ENCODE assay signal across 1 cellular context in the genomic region with DNA sequence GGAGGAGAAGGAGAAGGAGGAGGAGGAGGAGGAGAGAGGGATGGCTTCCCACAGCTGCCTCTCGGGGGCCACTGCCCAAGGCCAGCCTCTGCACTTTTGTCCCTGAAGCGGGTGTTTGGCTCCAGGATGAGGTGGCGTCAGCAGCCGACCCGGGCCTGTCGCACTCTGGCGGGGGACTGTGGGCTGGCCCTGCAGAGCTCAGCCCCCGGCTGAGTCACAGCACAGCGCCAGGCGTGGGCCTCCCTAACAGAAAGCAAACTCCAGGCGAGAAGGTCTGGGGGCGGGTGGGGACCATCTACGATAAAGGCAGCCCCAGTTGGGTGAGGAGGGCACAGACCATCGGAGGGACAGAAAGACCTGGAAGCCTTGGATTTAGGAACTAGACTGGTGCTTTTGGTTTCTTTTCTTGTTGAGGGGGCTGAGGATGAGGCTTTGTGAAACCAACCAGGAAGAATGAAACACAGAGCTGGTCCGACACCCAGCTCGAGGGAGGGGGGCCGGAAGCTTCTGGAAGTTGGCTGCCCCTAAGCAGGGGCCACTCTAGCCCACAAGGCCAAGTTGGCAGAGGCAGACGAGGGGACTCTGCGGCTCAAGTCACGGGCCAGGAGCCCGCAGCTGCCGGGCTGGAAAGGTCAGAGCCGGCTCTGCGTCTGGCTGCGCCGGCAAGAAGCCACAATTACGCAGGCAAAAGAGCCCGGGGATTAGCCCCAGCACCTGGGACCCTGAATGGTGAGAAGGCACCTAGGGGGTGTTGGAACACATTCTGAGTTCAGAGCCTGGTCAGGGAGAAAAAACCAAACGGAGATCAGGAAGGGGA.
TF ChIP-seq lines count a peak whose summit lies in the region.

No MANE protein-coding gene starts in this region.

TF ChIP-seq in K562, 482 proteins besides CTCF, POLR2A, EP300 and RAD21 (continued from another document and continues in another):
- TF ChIP-seq TSHZ1 (CRISPR knock-in tag; IDR thresholded peaks at IDR 0.05) (no peak), ZBTB40 (IDR thresholded peaks at IDR 0.05) (no peak; the same call in 1 of the 2 replicates), ZBTB40 (CRISPR knock-in tag; IDR thresholded peaks at IDR 0.05) (no peak), NFRKB (IDR thresholded peaks at IDR 0.05; ENCODE audit: low read depth) (peak; percentile 63; the same call in 1 of the 2 replicates), GATAD2B (IDR thresholded peaks at IDR 0.05; ENCODE audit: borderline replicate concordance) (peak; percentile 56; the same call in 1 of the 2 replicates), ZFP1 (CRISPR knock-in tag; IDR thresholded peaks at IDR 0.05) (no peak), AFF1 (IDR thresholded peaks at IDR 0.05; ENCODE audit: low read depth in 1 of 2, partially characterized antibody in 2 of 2) (peak in 1 of 2 experiments; percentile 86), CTCFL (IDR thresholded peaks at IDR 0.05; ENCODE audit: borderline replicate concordance, insufficient read depth, low read depth, low read length, poor library complexity, severe bottlenecking) (peak; percentile 2), ZNF699 (CRISPR knock-in tag; IDR thresholded peaks at IDR 0.05; ENCODE audit: insufficient replicate concordance) (no peak), THRB (CRISPR knock-in tag; conservative IDR thresholded peaks at IDR 0.05) (no peak), ZFX (CRISPR knock-in tag; IDR thresholded peaks at IDR 0.05) (peak; percentile 94), RCOR1 (IDR thresholded peaks at IDR 0.05; ENCODE audit: borderline replicate concordance in 1 of 2, low read depth in 2 of 2, low read length in 2 of 2) (no peak), KAT7 (CRISPR knock-in tag; IDR thresholded peaks at IDR 0.05; ENCODE audit: borderline replicate concordance) (no peak), COPS2 (conservative IDR thresholded peaks at IDR 0.05) (no peak), KLF6 (CRISPR knock-in tag; IDR thresholded peaks at IDR 0.05; ENCODE audit: borderline replicate concordance) (no peak), MTA1 (IDR thresholded peaks at IDR 0.05; ENCODE audit: borderline replicate concordance) (peak; percentile 79), THRAP3 (IDR thresholded peaks at IDR 0.05; ENCODE audit: borderline replicate concordance) (no peak)
- TF ChIP-seq, protein P1, sequence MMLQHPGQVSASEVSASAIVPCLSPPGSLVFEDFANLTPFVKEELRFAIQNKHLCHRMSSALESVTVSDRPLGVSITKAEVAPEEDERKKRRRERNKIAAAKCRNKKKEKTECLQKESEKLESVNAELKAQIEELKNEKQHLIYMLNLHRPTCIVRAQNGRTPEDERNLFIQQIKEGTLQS (IDR thresholded peaks at IDR 0.05), result peak; percentile 86
- TF ChIP-seq, protein P1 (CRISPR knock-in tag; conservative IDR thresholded peaks at IDR 0.05), result no peak
- TF ChIP-seq, protein P2, sequence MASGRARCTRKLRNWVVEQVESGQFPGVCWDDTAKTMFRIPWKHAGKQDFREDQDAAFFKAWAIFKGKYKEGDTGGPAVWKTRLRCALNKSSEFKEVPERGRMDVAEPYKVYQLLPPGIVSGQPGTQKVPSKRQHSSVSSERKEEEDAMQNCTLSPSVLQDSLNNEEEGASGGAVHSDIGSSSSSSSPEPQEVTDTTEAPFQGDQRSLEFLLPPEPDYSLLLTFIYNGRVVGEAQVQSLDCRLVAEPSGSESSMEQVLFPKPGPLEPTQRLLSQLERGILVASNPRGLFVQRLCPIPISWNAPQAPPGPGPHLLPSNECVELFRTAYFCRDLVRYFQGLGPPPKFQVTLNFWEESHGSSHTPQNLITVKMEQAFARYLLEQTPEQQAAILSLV (tag; IDR thresholded peaks at IDR 0.05), result no peak
- TF ChIP-seq, protein P3, sequence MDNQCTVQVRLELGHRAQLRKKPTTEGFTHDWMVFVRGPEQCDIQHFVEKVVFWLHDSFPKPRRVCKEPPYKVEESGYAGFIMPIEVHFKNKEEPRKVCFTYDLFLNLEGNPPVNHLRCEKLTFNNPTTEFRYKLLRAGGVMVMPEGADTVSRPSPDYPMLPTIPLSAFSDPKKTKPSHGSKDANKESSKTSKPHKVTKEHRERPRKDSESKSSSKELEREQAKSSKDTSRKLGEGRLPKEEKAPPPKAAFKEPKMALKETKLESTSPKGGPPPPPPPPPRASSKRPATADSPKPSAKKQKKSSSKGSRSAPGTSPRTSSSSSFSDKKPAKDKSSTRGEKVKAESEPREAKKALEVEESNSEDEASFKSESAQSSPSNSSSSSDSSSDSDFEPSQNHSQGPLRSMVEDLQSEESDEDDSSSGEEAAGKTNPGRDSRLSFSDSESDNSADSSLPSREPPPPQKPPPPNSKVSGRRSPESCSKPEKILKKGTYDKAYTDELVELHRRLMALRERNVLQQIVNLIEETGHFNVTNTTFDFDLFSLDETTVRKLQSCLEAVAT (IDR thresholded peaks at IDR 0.05), result peak in 1 of 2 experiments; percentile 70; a peak in 1 of 4 replicates
